In genomic region chr5:145964008-145964407, GRCh38 we compare ENCODE assay signal across 1 cellular context. TPM values are rescaled to one million over a fixed set of nuclear protein-coding genes. Genes with fewer than 3 reads are reported as not detected.
"Had no signal": no experiment of that assay in that cellular context is flagged by ENCODE, and none has a peak within 500 bp of the region (broad histone marks: within the 10 kb centered on the region; RNA-seq: fewer than 3 reads in every experiment).

No MANE protein-coding gene starts in this region.

RNA-seq across cellular contexts. Expression of gene SH3RF2, which starts 27.6 kb away (rescaled TPM):
- total RNA-seq: GM23248 had no signal
